Comparison of ENCODE assay signal across 8 cellular contexts in the genomic region with DNA sequence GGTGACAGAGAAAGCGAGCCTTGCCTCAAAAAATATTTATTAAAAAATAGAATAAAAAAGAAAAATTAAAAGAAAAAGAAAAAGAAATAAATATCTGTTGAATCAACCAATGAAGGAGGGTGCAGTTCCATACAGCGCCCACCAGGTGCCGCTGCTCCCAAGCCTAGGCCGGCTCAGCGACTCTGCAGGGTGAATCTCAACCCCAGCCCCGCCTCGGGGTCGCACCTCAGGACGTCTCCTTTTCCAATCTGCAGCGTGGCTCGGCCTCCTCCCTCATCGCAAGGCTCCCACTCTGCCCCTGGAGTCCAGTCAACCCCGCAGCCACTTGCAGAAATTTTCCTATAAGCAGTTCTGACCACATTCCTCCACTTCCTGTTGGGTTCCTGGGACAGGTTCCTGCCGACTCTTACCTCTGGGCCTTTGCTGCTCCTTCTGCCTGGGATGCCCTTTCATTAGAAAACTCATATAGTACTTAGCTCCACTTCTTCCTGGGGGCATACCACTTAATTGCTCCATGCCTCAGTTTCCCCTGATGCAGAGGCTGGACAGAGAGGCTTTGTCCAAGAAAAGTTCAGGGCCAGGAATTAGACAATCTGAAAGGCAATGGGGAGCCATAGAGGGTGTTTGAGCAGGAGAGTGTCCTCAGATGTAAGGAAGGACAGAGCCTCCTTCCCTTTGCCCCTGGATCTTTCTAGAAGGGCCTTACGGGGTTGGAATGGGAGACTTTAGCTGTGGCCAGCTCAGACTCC. TPM values are rescaled to one million over a fixed set of nuclear protein-coding genes. Genes with fewer than 3 reads are reported as not detected.
A peak's percentile ranks its signal among the peaks of the same experiment; 100 is the strongest.
DNase-seq lines count a peak whose midpoint lies in the region.

No MANE protein-coding gene starts in this region.

- CTCF ChIA-PET in activated CD4-positive, alpha-beta memory T cell treated with anti-CD3 and anti-CD28 coated beads, Interleukin-2, amount 10 ng/mL, durations not matched to agents 7 days and 5 days (lab: Charles Lee) = interaction anchor here (0.6 to 3.6 kb wide), 17 partner anchors 9 to 1148 kb away, joined by 3 to 77 read pairs (median 4); partner anchors contain the start of gene MARCHF2

- H3K4me1 Mint-ChIP-seq in activated CD4-positive, alpha-beta memory T cell treated with anti-CD3 and anti-CD28 coated beads, Interleukin-2, amount 10 ng/mL, durations not matched to agents 7 days and 5 days = peaks cover 28% of the 10 kb centered on the region

- POLR2A ChIA-PET in activated CD4-positive, alpha-beta memory T cell treated with anti-CD3 and anti-CD28 coated beads, Interleukin-2, amount 10 ng/mL, durations not matched to agents 7 days and 5 days (lab: Charles Lee) = interaction anchor here (1.6 to 2.2 kb wide), 3 partner anchors 10 to 39 kb away, joined by 4 to 13 read pairs (median 7); no protein-coding TSS in a partner anchor

- H3K36me3 Mint-ChIP-seq in activated CD4-positive, alpha-beta memory T cell treated with anti-CD3 and anti-CD28 coated beads, Interleukin-2, amount 10 ng/mL, durations not matched to agents 7 days and 5 days (ENCODE audit: low read depth) = no peaks in the 10 kb centered on the region

- no peak overlapping the region for H3K27ac Mint-ChIP-seq in activated CD4-positive, alpha-beta memory T cell treated with anti-CD3 and anti-CD28 coated beads, Interleukin-2, amount 10 ng/mL, durations not matched to agents 7 days and 5 days

- H3K4me3 Mint-ChIP-seq in activated CD4-positive, alpha-beta memory T cell treated with anti-CD3 and anti-CD28 coated beads, Interleukin-2, amount 10 ng/mL, durations not matched to agents 7 days and 5 days = peak overlapping the region; percentile 38

- DNase-seq in NCI-H1436 (lab: John Stamatoyannopoulos, UW) = peak; percentile 1
- no peak for DNase-seq in NCI-H1436 treated with DMSO at 0.1 percent for 48 hours (lab: John Stamatoyannopoulos, UW)
- DNase-seq in NCI-H2196 (lab: John Stamatoyannopoulos, UW; ENCODE audit: unreplicated experiment) = peak; percentile 63
- DNase-seq in activated CD4-positive, alpha-beta memory T cell treated with anti-CD3 and anti-CD28 coated beads, Interleukin-2, amount 10 ng/mL, durations not matched to agents 7 days and 5 days = peak; percentile 75
- peak; percentile 51 for DNase-seq in effector CD4-positive, alpha-beta T cell
- DNase-seq in mucosa of gallbladder (ENCODE audit: low spot score) = peak; percentile 36
- peak; percentile 55 for DNase-seq in stimulated activated CD8-positive, alpha-beta memory T cell treated with anti-CD3 and anti-CD28 coated beads, Interleukin-7, amount 100 ng/mL, for 24 hours (ENCODE audit: low read depth)
- DNase-seq in mesenteric fat pad (ENCODE audit: low spot score) = no peak

- peaks cover 5% of the 10 kb centered on the region for H3K27me3 Mint-ChIP-seq in activated CD4-positive, alpha-beta memory T cell treated with anti-CD3 and anti-CD28 coated beads, Interleukin-2, amount 10 ng/mL, durations not matched to agents 7 days and 5 days

- no peaks in the 10 kb centered on the region for H3K9me3 Mint-ChIP-seq in activated CD4-positive, alpha-beta memory T cell treated with anti-CD3 and anti-CD28 coated beads, Interleukin-2, amount 10 ng/mL, durations not matched to agents 7 days and 5 days

RNA-seq across cellular contexts. Expression of gene NFILZ, which starts 24.3 kb away (rescaled TPM):
- not detected for total RNA-seq in activated CD4-positive, alpha-beta memory T cell treated with anti-CD3 and anti-CD28 coated beads, Interleukin-2, amount 10 ng/mL, durations not matched to agents 7 days and 5 days
- total RNA-seq in mucosa of gallbladder (not detected), mesenteric fat pad (not detected)

RNA-seq across cellular contexts. Expression of gene ACTL9, which starts 43.8 kb away (rescaled TPM):
- not detected for total RNA-seq in activated CD4-positive, alpha-beta memory T cell treated with anti-CD3 and anti-CD28 coated beads, Interleukin-2, amount 10 ng/mL, durations not matched to agents 7 days and 5 days
- total RNA-seq in mucosa of gallbladder (not detected), mesenteric fat pad (not detected)

RNA-seq across cellular contexts. Expression of gene ADAMTS10, which starts 44.2 kb away (rescaled TPM):
- 1 to 10 TPM; 2.6 to 2.8 TPM for total RNA-seq in activated CD4-positive, alpha-beta memory T cell treated with anti-CD3 and anti-CD28 coated beads, Interleukin-2, amount 10 ng/mL, durations not matched to agents 7 days and 5 days
- total RNA-seq in mucosa of gallbladder (32.6 TPM), mesenteric fat pad (19.0 TPM)

Comparison
In these comparisons a context has a peak if more than half of its experiments do, and no peak if none do; other contexts are left out.
1. DNase-seq: peak in NCI-H1436 (single experiment), NCI-H2196 (single experiment), activated CD4-positive, alpha-beta memory T cell treated with anti-CD3 and anti-CD28 coated beads, Interleukin-2, amount 10 ng/mL, durations not matched to agents 7 days and 5 days (single experiment), effector CD4-positive, alpha-beta T cell (single experiment), mucosa of gallbladder (single experiment) and stimulated activated CD8-positive, alpha-beta memory T cell treated with anti-CD3 and anti-CD28 coated beads, Interleukin-7, amount 100 ng/mL, for 24 hours (single experiment); none in NCI-H1436 treated with DMSO at 0.1 percent for 48 hours (single experiment) and mesenteric fat pad (single experiment).